Comparison of ENCODE assay signal across 1 cellular context in genomic region chr3:98733055-98733777, GRCh38.
TF ChIP-seq lines count a peak whose summit lies in the region.

No MANE protein-coding gene starts in this region.

TF ChIP-seq in HepG2, 621 proteins besides CTCF, POLR2A, EP300 and RAD21 (continued from another document and continues in another):
- TF ChIP-seq ZBED4 (CRISPR knock-in tag; IDR thresholded peaks at IDR 0.05; ENCODE audit: borderline replicate concordance) = no peak
- TF ChIP-seq, protein P1, sequence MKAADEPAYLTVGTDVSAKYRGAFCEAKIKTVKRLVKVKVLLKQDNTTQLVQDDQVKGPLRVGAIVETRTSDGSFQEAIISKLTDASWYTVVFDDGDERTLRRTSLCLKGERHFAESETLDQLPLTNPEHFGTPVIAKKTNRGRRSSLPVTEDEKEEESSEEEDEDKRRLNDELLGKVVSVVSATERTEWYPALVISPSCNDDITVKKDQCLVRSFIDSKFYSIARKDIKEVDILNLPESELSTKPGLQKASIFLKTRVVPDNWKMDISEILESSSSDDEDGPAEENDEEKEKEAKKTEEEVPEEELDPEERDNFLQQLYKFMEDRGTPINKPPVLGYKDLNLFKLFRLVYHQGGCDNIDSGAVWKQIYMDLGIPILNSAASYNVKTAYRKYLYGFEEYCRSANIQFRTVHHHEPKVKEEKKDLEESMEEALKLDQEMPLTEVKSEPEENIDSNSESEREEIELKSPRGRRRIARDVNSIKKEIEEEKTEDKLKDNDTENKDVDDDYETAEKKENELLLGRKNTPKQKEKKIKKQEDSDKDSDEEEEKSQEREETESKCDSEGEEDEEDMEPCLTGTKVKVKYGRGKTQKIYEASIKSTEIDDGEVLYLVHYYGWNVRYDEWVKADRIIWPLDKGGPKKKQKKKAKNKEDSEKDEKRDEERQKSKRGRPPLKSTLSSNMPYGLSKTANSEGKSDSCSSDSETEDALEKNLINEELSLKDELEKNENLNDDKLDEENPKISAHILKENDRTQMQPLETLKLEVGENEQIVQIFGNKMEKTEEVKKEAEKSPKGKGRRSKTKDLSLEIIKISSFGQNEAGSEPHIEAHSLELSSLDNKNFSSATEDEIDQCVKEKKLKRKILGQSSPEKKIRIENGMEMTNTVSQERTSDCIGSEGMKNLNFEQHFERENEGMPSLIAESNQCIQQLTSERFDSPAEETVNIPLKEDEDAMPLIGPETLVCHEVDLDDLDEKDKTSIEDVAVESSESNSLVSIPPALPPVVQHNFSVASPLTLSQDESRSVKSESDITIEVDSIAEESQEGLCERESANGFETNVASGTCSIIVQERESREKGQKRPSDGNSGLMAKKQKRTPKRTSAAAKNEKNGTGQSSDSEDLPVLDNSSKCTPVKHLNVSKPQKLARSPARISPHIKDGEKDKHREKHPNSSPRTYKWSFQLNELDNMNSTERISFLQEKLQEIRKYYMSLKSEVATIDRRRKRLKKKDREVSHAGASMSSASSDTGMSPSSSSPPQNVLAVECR (CRISPR knock-in tag; IDR thresholded peaks at IDR 0.05; ENCODE audit: borderline replicate concordance) = peak; percentile 28; the same call in 1 of the 2 replicates
- no peak for TF ChIP-seq ZNF761 (CRISPR knock-in tag; conservative IDR thresholded peaks at IDR 0.05)
- no peak for TF ChIP-seq NFE2 (CRISPR knock-in tag; IDR thresholded peaks at IDR 0.05)
- TF ChIP-seq KAT8 (CRISPR knock-in tag; IDR thresholded peaks at IDR 0.05) = no peak
- no peak for TF ChIP-seq ATF7-NPFF (CRISPR knock-in tag; IDR thresholded peaks at IDR 0.05; ENCODE audit: low read depth)
- TF ChIP-seq, protein P2, sequence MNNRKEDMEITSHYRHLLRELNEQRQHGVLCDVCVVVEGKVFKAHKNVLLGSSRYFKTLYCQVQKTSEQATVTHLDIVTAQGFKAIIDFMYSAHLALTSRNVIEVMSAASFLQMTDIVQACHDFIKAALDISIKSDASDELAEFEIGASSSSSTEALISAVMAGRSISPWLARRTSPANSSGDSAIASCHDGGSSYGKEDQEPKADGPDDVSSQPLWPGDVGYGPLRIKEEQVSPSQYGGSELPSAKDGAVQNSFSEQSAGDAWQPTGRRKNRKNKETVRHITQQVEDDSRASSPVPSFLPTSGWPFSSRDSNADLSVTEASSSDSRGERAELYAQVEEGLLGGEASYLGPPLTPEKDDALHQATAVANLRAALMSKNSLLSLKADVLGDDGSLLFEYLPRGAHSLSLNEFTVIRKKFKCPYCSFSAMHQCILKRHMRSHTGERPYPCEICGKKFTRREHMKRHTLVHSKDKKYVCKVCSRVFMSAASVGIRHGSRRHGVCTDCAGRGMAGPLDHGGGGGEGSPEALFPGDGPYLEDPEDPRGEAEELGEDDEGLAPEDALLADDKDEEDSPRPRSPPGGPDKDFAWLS (CRISPR knock-in tag; IDR thresholded peaks at IDR 0.05; ENCODE audit: borderline replicate concordance) = no peak
- TF ChIP-seq CEBPG (CRISPR knock-in tag; IDR thresholded peaks at IDR 0.05) = peak; percentile 44
- no peak for TF ChIP-seq NCOA2 (CRISPR knock-in tag; IDR thresholded peaks at IDR 0.05)
- TF ChIP-seq ZFYVE20 (CRISPR knock-in tag; IDR thresholded peaks at IDR 0.05; ENCODE audit: borderline replicate concordance, low read depth) = no peak
- TF ChIP-seq ZFP1 (CRISPR knock-in tag; IDR thresholded peaks at IDR 0.05) = no peak
- TF ChIP-seq ZNF160 (CRISPR knock-in tag; IDR thresholded peaks at IDR 0.05) = no peak
- peak; percentile 69; the same call in 1 of the 2 replicates for TF ChIP-seq ZNF709 (CRISPR knock-in tag; IDR thresholded peaks at IDR 0.05)
- 0 out of 2 replicates have a peak, but pooled peaks have one; percentile 15 for TF ChIP-seq BORCS8-MEF2B (CRISPR knock-in tag; IDR thresholded peaks at IDR 0.05)
- TF ChIP-seq, protein P3, sequence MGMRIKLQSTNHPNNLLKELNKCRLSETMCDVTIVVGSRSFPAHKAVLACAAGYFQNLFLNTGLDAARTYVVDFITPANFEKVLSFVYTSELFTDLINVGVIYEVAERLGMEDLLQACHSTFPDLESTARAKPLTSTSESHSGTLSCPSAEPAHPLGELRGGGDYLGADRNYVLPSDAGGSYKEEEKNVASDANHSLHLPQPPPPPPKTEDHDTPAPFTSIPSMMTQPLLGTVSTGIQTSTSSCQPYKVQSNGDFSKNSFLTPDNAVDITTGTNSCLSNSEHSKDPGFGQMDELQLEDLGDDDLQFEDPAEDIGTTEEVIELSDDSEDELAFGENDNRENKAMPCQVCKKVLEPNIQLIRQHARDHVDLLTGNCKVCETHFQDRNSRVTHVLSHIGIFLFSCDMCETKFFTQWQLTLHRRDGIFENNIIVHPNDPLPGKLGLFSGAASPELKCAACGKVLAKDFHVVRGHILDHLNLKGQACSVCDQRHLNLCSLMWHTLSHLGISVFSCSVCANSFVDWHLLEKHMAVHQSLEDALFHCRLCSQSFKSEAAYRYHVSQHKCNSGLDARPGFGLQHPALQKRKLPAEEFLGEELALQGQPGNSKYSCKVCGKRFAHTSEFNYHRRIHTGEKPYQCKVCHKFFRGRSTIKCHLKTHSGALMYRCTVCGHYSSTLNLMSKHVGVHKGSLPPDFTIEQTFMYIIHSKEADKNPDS (CRISPR knock-in tag; IDR thresholded peaks at IDR 0.05) = peak; percentile 57; the same call in 1 of the 2 replicates
- peak; percentile 26; the same call in 1 of the 2 replicates for TF ChIP-seq ZMYM4 (CRISPR knock-in tag; IDR thresholded peaks at IDR 0.05)
- no peak for TF ChIP-seq ZFAT (CRISPR knock-in tag; conservative IDR thresholded peaks at IDR 0.05)
- 0 out of 2 replicates have a peak, but pooled peaks have one; percentile 69 for TF ChIP-seq ZNF446 (CRISPR knock-in tag; IDR thresholded peaks at IDR 0.05)
- TF ChIP-seq SIX4 (CRISPR knock-in tag; IDR thresholded peaks at IDR 0.05) = no peak
- TF ChIP-seq YEATS2 (CRISPR knock-in tag; IDR thresholded peaks at IDR 0.05; ENCODE audit: borderline replicate concordance) = no peak
- TF ChIP-seq ZNF710 (CRISPR knock-in tag; IDR thresholded peaks at IDR 0.05; ENCODE audit: borderline replicate concordance) = no peak
- no peak for TF ChIP-seq ZZZ3 (CRISPR knock-in tag; IDR thresholded peaks at IDR 0.05; ENCODE audit: borderline replicate concordance)
- no peak for TF ChIP-seq MYC (CRISPR knock-in tag; IDR thresholded peaks at IDR 0.05; ENCODE audit: borderline replicate concordance)
- TF ChIP-seq CREB1 (IDR thresholded peaks at IDR 0.05) = no peak
- no peak for TF ChIP-seq CREB1 (CRISPR knock-in tag; IDR thresholded peaks at IDR 0.05)
- TF ChIP-seq, protein P4, sequence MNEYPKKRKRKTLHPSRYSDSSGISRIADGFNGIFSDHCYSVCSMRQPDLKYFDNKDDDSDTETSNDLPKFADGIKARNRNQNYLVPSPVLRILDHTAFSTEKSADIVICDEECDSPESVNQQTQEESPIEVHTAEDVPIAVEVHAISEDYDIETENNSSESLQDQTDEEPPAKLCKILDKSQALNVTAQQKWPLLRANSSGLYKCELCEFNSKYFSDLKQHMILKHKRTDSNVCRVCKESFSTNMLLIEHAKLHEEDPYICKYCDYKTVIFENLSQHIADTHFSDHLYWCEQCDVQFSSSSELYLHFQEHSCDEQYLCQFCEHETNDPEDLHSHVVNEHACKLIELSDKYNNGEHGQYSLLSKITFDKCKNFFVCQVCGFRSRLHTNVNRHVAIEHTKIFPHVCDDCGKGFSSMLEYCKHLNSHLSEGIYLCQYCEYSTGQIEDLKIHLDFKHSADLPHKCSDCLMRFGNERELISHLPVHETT (CRISPR knock-in tag; conservative IDR thresholded peaks at IDR 0.05) = no peak
- TF ChIP-seq EED (CRISPR knock-in tag; IDR thresholded peaks at IDR 0.05) = no peak
- no peak for TF ChIP-seq ZBTB10 (CRISPR knock-in tag; IDR thresholded peaks at IDR 0.05; ENCODE audit: borderline replicate concordance)
- no peak for TF ChIP-seq NBN (conservative IDR thresholded peaks at IDR 0.05)
- TF ChIP-seq ZNF674 (CRISPR knock-in tag; IDR thresholded peaks at IDR 0.05; ENCODE audit: low read depth) = no peak
- TF ChIP-seq ELK4 (CRISPR knock-in tag; IDR thresholded peaks at IDR 0.05; ENCODE audit: borderline replicate concordance) = no peak
- TF ChIP-seq, protein P5, sequence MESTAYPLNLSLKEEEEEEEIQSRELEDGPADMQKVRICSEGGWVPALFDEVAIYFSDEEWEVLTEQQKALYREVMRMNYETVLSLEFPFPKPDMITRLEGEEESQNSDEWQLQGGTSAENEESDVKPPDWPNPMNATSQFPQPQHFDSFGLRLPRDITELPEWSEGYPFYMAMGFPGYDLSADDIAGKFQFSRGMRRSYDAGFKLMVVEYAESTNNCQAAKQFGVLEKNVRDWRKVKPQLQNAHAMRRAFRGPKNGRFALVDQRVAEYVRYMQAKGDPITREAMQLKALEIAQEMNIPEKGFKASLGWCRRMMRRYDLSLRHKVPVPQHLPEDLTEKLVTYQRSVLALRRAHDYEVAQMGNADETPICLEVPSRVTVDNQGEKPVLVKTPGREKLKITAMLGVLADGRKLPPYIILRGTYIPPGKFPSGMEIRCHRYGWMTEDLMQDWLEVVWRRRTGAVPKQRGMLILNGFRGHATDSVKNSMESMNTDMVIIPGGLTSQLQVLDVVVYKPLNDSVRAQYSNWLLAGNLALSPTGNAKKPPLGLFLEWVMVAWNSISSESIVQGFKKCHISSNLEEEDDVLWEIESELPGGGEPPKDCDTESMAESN (CRISPR knock-in tag; conservative IDR thresholded peaks at IDR 0.05) = no peak; the same call in 1 of the 2 replicates
- TF ChIP-seq, protein P6, sequence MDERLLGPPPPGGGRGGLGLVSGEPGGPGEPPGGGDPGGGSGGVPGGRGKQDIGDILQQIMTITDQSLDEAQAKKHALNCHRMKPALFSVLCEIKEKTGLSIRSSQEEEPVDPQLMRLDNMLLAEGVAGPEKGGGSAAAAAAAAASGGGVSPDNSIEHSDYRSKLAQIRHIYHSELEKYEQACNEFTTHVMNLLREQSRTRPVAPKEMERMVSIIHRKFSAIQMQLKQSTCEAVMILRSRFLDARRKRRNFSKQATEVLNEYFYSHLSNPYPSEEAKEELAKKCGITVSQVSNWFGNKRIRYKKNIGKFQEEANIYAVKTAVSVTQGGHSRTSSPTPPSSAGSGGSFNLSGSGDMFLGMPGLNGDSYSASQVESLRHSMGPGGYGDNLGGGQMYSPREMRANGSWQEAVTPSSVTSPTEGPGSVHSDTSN (CRISPR knock-in tag; IDR thresholded peaks at IDR 0.05) = no peak
- peak; percentile 11; the same call in 1 of the 2 replicates for TF ChIP-seq POGZ (CRISPR knock-in tag; IDR thresholded peaks at IDR 0.05)
- TF ChIP-seq CBFB (CRISPR knock-in tag; IDR thresholded peaks at IDR 0.05) = no peak
